24 cellular contexts compared by ENCODE assay signal in genomic region chr3:167929937-167930336, GRCh38.
A peak's percentile ranks its signal among the peaks of the same experiment; 100 is the strongest.
DNase-seq lines count a peak whose midpoint lies in the region; ATAC-seq and TF ChIP-seq lines count a peak whose summit lies in the region.
"Had no signal": no experiment of that assay in that cellular context is flagged by ENCODE, and none has a peak within 500 bp of the region (broad histone marks: within the 10 kb centered on the region; RNA-seq: fewer than 3 reads in every experiment).

No MANE protein-coding gene starts in this region.

- no peak for TF ChIP-seq CTCF in cardiac muscle cell (IDR thresholded peaks at IDR 0.05; ENCODE audit: low read depth, low read length)
- TF ChIP-seq CTCF in right atrium auricular region (IDR thresholded peaks at IDR 0.05) = no peak
- no peak for TF ChIP-seq CTCF in fibroblast of villous mesenchyme (IDR thresholded peaks at IDR 0.05; ENCODE audit: insufficient read depth, low read depth, low read length)
- TF ChIP-seq CTCF in smooth muscle cell (IDR thresholded peaks at IDR 0.05; ENCODE audit: borderline replicate concordance, insufficient read depth, poor library complexity, severe bottlenecking) = no peak
- no peak for TF ChIP-seq CTCF in gastroesophageal sphincter (IDR thresholded peaks at IDR 0.05)

- H3K79me2 ChIP-seq in smooth muscle cell (ENCODE audit: low read depth) = no peaks in the 10 kb centered on the region

- 68% methylated on average over 3 of the region's 3 CpGs for WGBS in smooth muscle cell (ENCODE audit: low lambda C conversion rate)
- WGBS in gastroesophageal sphincter (ENCODE audit: low coverage in 1 of 2), 2 donors = 17 to 25% methylated on average over 3 of the region's 3 CpGs

- H3K9me3 ChIP-seq in cardiac muscle cell (ENCODE audit: low read depth) = no peaks in the 10 kb centered on the region
- H3K9me3 ChIP-seq in right atrium auricular region = no peaks in the 10 kb centered on the region
- no peaks in the 10 kb centered on the region for H3K9me3 ChIP-seq in smooth muscle cell (replicated peaks; ENCODE audit: low read depth)
- no peaks in the 10 kb centered on the region for H3K9me3 ChIP-seq in gastroesophageal sphincter
- H3K9me3 ChIP-seq: ascending aorta, ovary, tibial nerve had no signal

- H3K27me3 ChIP-seq in cardiac muscle cell (no peaks in the 10 kb centered on the region), right atrium auricular region (no peaks in the 10 kb centered on the region), smooth muscle cell (ENCODE audit: low read depth) (no peaks in the 10 kb centered on the region), gastroesophageal sphincter (no peaks in the 10 kb centered on the region)
- H3K27me3 ChIP-seq: ascending aorta, ovary, tibial nerve had no signal

- no peak overlapping the region for H2AFZ ChIP-seq in smooth muscle cell (ENCODE audit: low read depth)

- H3K4me1 ChIP-seq in cardiac muscle cell (ENCODE audit: low read depth) (peaks cover 14% of the 10 kb centered on the region), right atrium auricular region (no peaks in the 10 kb centered on the region), smooth muscle cell (ENCODE audit: low read depth) (no peaks in the 10 kb centered on the region), gastroesophageal sphincter (peaks cover 0 to 6% (median 0%) of the 10 kb centered on the region in 3 donors)
- H3K4me1 ChIP-seq: ascending aorta, tibial nerve had no signal

- H3K4me2 ChIP-seq in smooth muscle cell = no peak overlapping the region
- H3K4me2 ChIP-seq: KMS-11 had no signal

- H3K4me3 ChIP-seq in cardiac muscle cell = no peak overlapping the region
- H3K4me3 ChIP-seq in right atrium auricular region = no peak overlapping the region
- H3K4me3 ChIP-seq in fibroblast of villous mesenchyme (ENCODE audit: low read depth, low read length) = no peak overlapping the region
- H3K4me3 ChIP-seq in smooth muscle cell = no peak overlapping the region
- H3K4me3 ChIP-seq in gastroesophageal sphincter = no peak overlapping the region
- H3K4me3 ChIP-seq: ascending aorta, ovary, tibial nerve had no signal

- no peak for ATAC-seq in gastroesophageal sphincter
- ATAC-seq: activated CD8-positive, alpha-beta T cell treated with anti-CD3 and anti-CD28 coated beads, Interleukin-2, amount 10 ng/mL, durations not matched to agents 7 days and 5 days; activated T-cell treated with anti-CD3 and anti-CD28 coated beads, Interleukin-2, amount 50 U/mL, for 4 hours had no signal

- no peak for TF ChIP-seq EP300 in gastroesophageal sphincter (IDR thresholded peaks at IDR 0.05)

- DNase-seq in cardiac muscle cell (ENCODE audit: low read depth in 1 of 2, low spot score in 1 of 2) (peak in 1 of 2 donors; percentile 56), right atrium auricular region (ENCODE audit: low spot score) (no peak), NCI-H510A treated with DMSO at 0.1 percent for 48 hours (lab: John Stamatoyannopoulos, UW) (peak; percentile 70), fibroblast of villous mesenchyme (ENCODE audit: low read depth) (peak; percentile 5), smooth muscle cell (lab: John Stamatoyannopoulos, UW; ENCODE audit: unreplicated experiment) (no peak), SIG-M5 treated with dmso at 0.1 percent for 504 hours (lab: John Stamatoyannopoulos, UW; ENCODE audit: unreplicated experiment) (no peak), DMS79 treated with DMSO at 0.1 percent for 48 hours (lab: John Stamatoyannopoulos, UW) (no peak)
- DNase-seq: activated CD8-positive, alpha-beta T cell treated with anti-CD3 and anti-CD28 coated beads, Interleukin-2, amount 10 ng/mL, durations not matched to agents 7 days and 5 days; activated naive CD4-positive, alpha-beta T cell treated with anti-CD3 and anti-CD28 coated beads, Interleukin-2, amount 10 ng/mL, durations not matched to agents 7 days and 5 days; activated T-cell treated with anti-CD3 and anti-CD28 coated beads, Interleukin-2, amount 50 U/mL, for 4 hours; CD4-positive, alpha-beta T cell; effector memory CD4-positive, alpha-beta T cell; mammary epithelial cell; naive B cell; NCI-H1048; NCI-H2171 treated with DMSO at 0.1 percent for 48 hours; ovary; stimulated activated CD4-positive, alpha-beta T cell treated with anti-CD3 and anti-CD28 coated beads, Interleukin-2, amount 100 ng/mL, for 24 hours; stimulated activated naive CD4-positive, alpha-beta T cell treated with Interleukin-2 at 50 U/mL for 16 hours; T-helper 1 cell had no signal

- peak overlapping the region; percentile 4 for H3K9ac ChIP-seq in smooth muscle cell (ENCODE audit: low read depth)
- H3K9ac ChIP-seq: KMS-11 had no signal

- TF ChIP-seq POLR2A in gastroesophageal sphincter (IDR thresholded peaks at IDR 0.05) = no peak

- H4K20me1 ChIP-seq in smooth muscle cell (ENCODE audit: low read depth) = no peaks in the 10 kb centered on the region

- H3K27ac ChIP-seq in cardiac muscle cell (peak overlapping the region; percentile 46), right atrium auricular region (no peak overlapping the region), smooth muscle cell (ENCODE audit: low read depth) (no peak overlapping the region), gastroesophageal sphincter (no peak overlapping the region)
- H3K27ac ChIP-seq: ascending aorta, KMS-11, ovary, tibial nerve had no signal

- H3K36me3 ChIP-seq in cardiac muscle cell (no peaks in the 10 kb centered on the region), right atrium auricular region (no peaks in the 10 kb centered on the region), smooth muscle cell (ENCODE audit: low read depth) (no peaks in the 10 kb centered on the region), gastroesophageal sphincter (no peaks in the 10 kb centered on the region)
- H3K36me3 ChIP-seq: ascending aorta, ovary, tibial nerve had no signal

- H3F3A ChIP-seq in smooth muscle cell (ENCODE audit: low read depth) = no peaks in the 10 kb centered on the region

Comparison
In these comparisons a context has a peak if more than half of its experiments do, and no peak if none do; other contexts are left out.
1. DNase-seq: peak in NCI-H510A treated with DMSO at 0.1 percent for 48 hours (single experiment) and fibroblast of villous mesenchyme (single experiment); none in right atrium auricular region (single experiment), smooth muscle cell (single experiment), SIG-M5 treated with dmso at 0.1 percent for 504 hours (single experiment) and DMS79 treated with DMSO at 0.1 percent for 48 hours (single experiment).